8 cellular contexts compared by ENCODE assay signal in the genomic region with DNA sequence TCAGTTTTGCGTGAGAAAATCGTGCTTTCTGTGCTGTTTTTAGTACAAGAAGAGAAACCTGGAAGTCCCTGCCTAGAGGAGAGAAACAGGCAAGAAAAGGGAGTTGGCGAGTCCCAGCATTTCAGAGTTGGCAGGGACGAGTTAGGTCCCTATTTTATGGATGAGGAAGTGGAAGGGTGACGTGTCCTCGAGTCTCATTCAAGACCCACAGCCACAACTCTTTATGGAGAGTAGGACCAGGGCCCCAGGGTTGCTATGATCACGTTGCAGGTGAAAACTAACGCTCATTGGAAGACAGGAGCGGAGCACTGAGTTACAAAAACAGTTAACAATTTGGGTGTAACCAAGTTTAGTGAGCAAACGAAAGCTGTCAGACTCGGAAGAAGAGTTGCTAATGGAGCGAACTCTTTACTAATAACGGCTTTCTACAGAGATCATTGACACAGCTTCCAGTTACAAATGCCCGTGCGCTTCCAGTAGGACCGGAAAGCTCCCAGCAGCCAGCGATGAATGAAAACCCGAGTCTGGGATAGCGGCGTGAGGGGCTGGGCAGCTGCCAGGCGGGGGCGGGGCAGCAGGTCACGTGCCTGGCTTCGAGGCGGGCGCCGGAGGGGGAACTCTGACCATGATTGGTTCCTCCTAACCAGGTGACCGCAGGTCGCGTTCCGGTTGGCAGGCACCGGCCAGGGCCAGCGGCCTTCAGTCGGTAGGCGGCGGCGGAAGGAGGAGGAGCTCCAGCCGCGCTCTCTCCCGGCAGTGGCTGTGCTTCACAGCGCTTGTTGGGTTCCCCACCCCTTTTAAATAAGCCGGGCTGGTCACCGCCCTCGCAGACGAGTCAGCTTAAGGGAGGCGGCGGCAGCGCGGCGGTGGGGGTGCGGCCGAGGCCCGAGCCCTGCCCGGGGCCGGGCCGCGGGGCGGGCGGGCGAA. TPM values are rescaled to one million over a fixed set of nuclear protein-coding genes. Genes with fewer than 3 reads are reported as not detected.
DNase-seq lines count a peak whose midpoint lies in the region; ATAC-seq and TF ChIP-seq lines count a peak whose summit lies in the region.

A gene (plus strand): TSS at position 827 of the 927 bp plus-strand sequence. CDS start 257 bp downstream, outside the sequence.

- no peaks in the 10 kb centered on the region for H3K9me2 ChIP-seq in PC-3 (replicated peaks; ENCODE audit: low read length)

- DNase-seq in DMS114 treated with DMSO at 0.1 percent for 48 hours (lab: John Stamatoyannopoulos, UW; ENCODE audit: unreplicated experiment) (peak; percentile 92), PC-3 (peak; percentile 99)
- peak; percentile 97 for DNase-seq in activated T-cell treated with anti-CD3 and anti-CD28 coated beads, Interleukin-2, amount 50 U/mL, for 4 hours
- DNase-seq in stimulated activated CD8-positive, alpha-beta memory T cell treated with anti-CD3 and anti-CD28 coated beads, Interleukin-7, amount 100 ng/mL, for 1 hour (ENCODE audit: low read depth in 2 of 2): peak; percentile 95 to 96

- peak within 1 kb of the TSS; percentile 99 for H3K4me3 Mint-ChIP-seq in activated T-cell treated with anti-CD3 and anti-CD28 coated beads, Interleukin-2, amount 50 U/mL, for 4 hours

- intact Hi-C loops in PC-3 (cut with micrococcal nuclease): loop anchor here (1.0 to 5.0 kb wide), 5 partner anchors 26 to 179 kb away; no protein-coding TSS in a partner anchor

- TF ChIP-seq RAD21 in Ishikawa (IDR thresholded peaks at IDR 0.05; ENCODE audit: low read depth): 0 out of 2 replicates have a peak, but pooled peaks have one; percentile 1

- H3F3A ChIP-seq in PC-3 (ENCODE audit: low read length, unreplicated experiment): no peaks in the 10 kb centered on the region

- H3K27me3 ChIP-seq in PC-3 (ENCODE audit: low read length) (no peaks in the 10 kb centered on the region), esophagus (ENCODE audit: control insufficient read depth in 1 of 2, insufficient read depth in 2 of 2, low read length in 2 of 2) (no peaks in the 10 kb centered on the region), mucosa of stomach (ENCODE audit: control insufficient read depth, insufficient read depth, low read length) (no peaks in the 10 kb centered on the region)

- CTCF ChIA-PET in PC-3 (lab: Charles Lee): interaction anchor here (0.6 to 1.8 kb wide), 4 partner anchors 27 to 94 kb away, joined by 3 to 18 read pairs (median 3); a partner anchor contains a TSS

- whole genome bisulfite sequencing in esophagus, 2 donors: 0% methylated on average over 48 to 60 of the region's 60 CpGs

- peaks cover 7% of the 10 kb centered on the region for H3K36me3 Mint-ChIP-seq in activated T-cell treated with anti-CD3 and anti-CD28 coated beads, Interleukin-2, amount 50 U/mL, for 4 hours (ENCODE audit: insufficient read depth)

- H3K9me3 ChIP-seq in PC-3 (ENCODE audit: low read length) (no peaks in the 10 kb centered on the region), esophagus (ENCODE audit: control insufficient read depth in 2 of 2, insufficient read depth in 1 of 2, low read depth in 1 of 2, low read length in 1 of 2) (no peaks in the 10 kb centered on the region), mucosa of stomach (ENCODE audit: control insufficient read depth, low read length) (no peaks in the 10 kb centered on the region)

- peak within 1 kb of the TSS; percentile 79 for H3K4me3 ChIP-seq in PC-3 (ENCODE audit: low read length)
- peak within 1 kb of the TSS; percentile 62 to 84 for H3K4me3 ChIP-seq in esophagus (ENCODE audit: low read depth in 1 of 2, low read length in 2 of 2)
- H3K4me3 ChIP-seq in mucosa of stomach (ENCODE audit: low read length): peak within 1 kb of the TSS; percentile 93

- peaks cover 30% of the 10 kb centered on the region for H4K20me1 ChIP-seq in PC-3 (ENCODE audit: low read length)

- H3K36me3 ChIP-seq in PC-3 (ENCODE audit: low read depth, low read length) (0 out of 2 replicates have a peak, but pooled peaks cover 4% of the 10 kb centered on the region), esophagus (ENCODE audit: control insufficient read depth in 2 of 2, insufficient read depth in 2 of 2, low read length in 1 of 2) (no peaks in the 10 kb centered on the region), mucosa of stomach (ENCODE audit: control insufficient read depth, insufficient read depth, low read length) (no peaks in the 10 kb centered on the region)

- ATAC-seq in GM21576 (IDR thresholded peaks at IDR 0.05; ENCODE audit: unreplicated experiment): peak; percentile 97
- peak; percentile 94 for ATAC-seq in PC-3
- ATAC-seq in activated T-cell treated with anti-CD3 and anti-CD28 coated beads, Interleukin-2, amount 50 U/mL, for 4 hours: peak; percentile 98

- BruUV-seq in PC-3 (replicated peaks; lab: Mats Ljungman, UMichigan): TSS peak; percentile 98

- TF ChIP-seq EP300 in Ishikawa (IDR thresholded peaks at IDR 0.05; ENCODE audit: borderline replicate concordance): no peak

- TF ChIP-seq CTCF in PC-3 (conservative IDR thresholded peaks at IDR 0.05; ENCODE audit: low read depth, low read length): no peak

- POLR2A ChIA-PET in PC-3 (lab: Charles Lee; ENCODE audit: unreplicated experiment): interaction anchor here (0.5 to 1.0 kb wide), 14 partner anchors 16 to 920 kb away, joined by 3 to 29 read pairs (median 4); a partner anchor contains a TSS

- H3K27me3 Mint-ChIP-seq in activated T-cell treated with anti-CD3 and anti-CD28 coated beads, Interleukin-2, amount 50 U/mL, for 4 hours (ENCODE audit: low read depth): no peaks in the 10 kb centered on the region

- H3K4me1 ChIP-seq in PC-3 (ENCODE audit: insufficient read depth, low read length) (peaks cover 36% of the 10 kb centered on the region), esophagus (ENCODE audit: control insufficient read depth in 2 of 2, insufficient read depth in 2 of 2, low read length in 1 of 2) (no peaks in the 10 kb centered on the region), mucosa of stomach (ENCODE audit: control insufficient read depth, insufficient read depth, low read length) (peaks cover 13% of the 10 kb centered on the region)

- H3K27ac ChIP-seq in PC-3 (ENCODE audit: low read length) (peak within 1 kb of the TSS; percentile 91), esophagus (ENCODE audit: low read depth in 2 of 2, low read length in 1 of 2) (peak within 1 kb of the TSS; percentile 93 to 95)

- H3K9ac ChIP-seq in PC-3 (ENCODE audit: low read length) (peak within 1 kb of the TSS; percentile 87), mucosa of stomach (ENCODE audit: low read length) (peak within 1 kb of the TSS; percentile 87)

- peaks cover 27% of the 10 kb centered on the region for H3K4me1 Mint-ChIP-seq in activated T-cell treated with anti-CD3 and anti-CD28 coated beads, Interleukin-2, amount 50 U/mL, for 4 hours (ENCODE audit: low read depth)

- H3K9me3 Mint-ChIP-seq in activated T-cell treated with anti-CD3 and anti-CD28 coated beads, Interleukin-2, amount 50 U/mL, for 4 hours: no peaks in the 10 kb centered on the region

- peaks cover 42% of the 10 kb centered on the region for H3K79me2 ChIP-seq in PC-3 (ENCODE audit: low read length)

- H2AFZ ChIP-seq in PC-3 (ENCODE audit: low read length): peak within 1 kb of the TSS; percentile 65

- peak within 1 kb of the TSS; percentile 84 for H3K4me2 ChIP-seq in PC-3 (ENCODE audit: low read length)

TF ChIP-seq in Ishikawa, 13 proteins besides CTCF, POLR2A, EP300 and RAD21:
- TF ChIP-seq NFIC (IDR thresholded peaks at IDR 0.05) (peak; percentile 81), EGR1 (IDR thresholded peaks at IDR 0.05) (no peak), ZBTB7A (IDR thresholded peaks at IDR 0.05; ENCODE audit: low read depth) (no peak), CREB1 (IDR thresholded peaks at IDR 0.05; ENCODE audit: low read depth) (no peak), CEBPB (IDR thresholded peaks at IDR 0.05) (no peak), TAF1 (IDR thresholded peaks at IDR 0.05; ENCODE audit: low read depth) (peak; percentile 66; the same call in 1 of the 2 replicates), TEAD4 (IDR thresholded peaks at IDR 0.05) (no peak)
- TF ChIP-seq, protein P1, sequence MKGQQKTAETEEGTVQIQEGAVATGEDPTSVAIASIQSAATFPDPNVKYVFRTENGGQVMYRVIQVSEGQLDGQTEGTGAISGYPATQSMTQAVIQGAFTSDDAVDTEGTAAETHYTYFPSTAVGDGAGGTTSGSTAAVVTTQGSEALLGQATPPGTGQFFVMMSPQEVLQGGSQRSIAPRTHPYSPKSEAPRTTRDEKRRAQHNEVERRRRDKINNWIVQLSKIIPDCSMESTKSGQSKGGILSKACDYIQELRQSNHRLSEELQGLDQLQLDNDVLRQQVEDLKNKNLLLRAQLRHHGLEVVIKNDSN (IDR thresholded peaks at IDR 0.05): peak; percentile 99
- TF ChIP-seq, protein P2, sequence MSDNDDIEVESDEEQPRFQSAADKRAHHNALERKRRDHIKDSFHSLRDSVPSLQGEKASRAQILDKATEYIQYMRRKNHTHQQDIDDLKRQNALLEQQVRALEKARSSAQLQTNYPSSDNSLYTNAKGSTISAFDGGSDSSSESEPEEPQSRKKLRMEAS (IDR thresholded peaks at IDR 0.05): peak; percentile 78
TF ChIP-seq in Ishikawa: peak in this region for 4.

RNA-seq across cellular contexts. Expression of the gene that starts here (rescaled TPM):
- 14.7 and 19.2 TPM in 2 replicates for total RNA-seq in PC-3 (2014; rRNA removed)
- total RNA-seq in activated T-cell treated with anti-CD3 and anti-CD28 coated beads, Interleukin-2, amount 50 U/mL, for 4 hours: 10 to 100 TPM in 1 of 3 donors, 1 to 10 TPM in 2; 6.3 to 10.3 (median 6.7) TPM
- polyA plus RNA-seq in esophagus: 10 to 100 TPM; 12.2 to 14.6 TPM

Comparison
In these comparisons a context has a peak if more than half of its experiments do, and no peak if none do; other contexts are left out.
1. Peak in every context shown above with its lines: DNase-seq, ATAC-seq, H3K4me3 ChIP-seq and H3K27ac ChIP-seq.